In the genomic region with DNA sequence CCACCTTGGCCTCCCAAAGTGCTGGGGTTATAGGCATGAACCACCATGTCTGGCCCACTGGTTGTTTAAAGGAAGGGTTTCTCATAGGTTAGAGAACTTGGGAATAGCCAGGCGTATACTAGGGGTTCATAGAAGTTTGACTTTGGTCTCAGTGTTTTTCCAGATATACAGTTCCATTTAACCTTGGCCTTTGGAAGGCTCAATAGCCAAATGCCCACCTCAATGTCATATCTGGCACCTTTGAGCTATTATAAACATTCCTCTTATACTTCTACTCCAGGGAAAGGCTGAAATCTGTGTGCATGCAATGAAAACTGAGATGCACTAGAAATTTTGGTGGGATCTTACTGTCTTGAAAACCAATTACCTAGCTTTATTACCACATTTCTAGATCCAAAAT, we compare ENCODE assay signal across 12 cellular contexts. TPM values are rescaled to one million over a fixed set of nuclear protein-coding genes. Genes with fewer than 3 reads are reported as not detected.
"Had no signal": no experiment of that assay in that cellular context is flagged by ENCODE, and none has a peak within 500 bp of the region (broad histone marks: within the 10 kb centered on the region; RNA-seq: fewer than 3 reads in every experiment).

No MANE protein-coding gene starts in this region.

- DNase-seq: GM23248, GOT3, H7, H9, HCEC 1CT, HFFc6 had no signal

- H2AFZ ChIP-seq: GM23248, GM23338 had no signal

- H3K4me2 ChIP-seq: GM23338 had no signal

- FAIRE-seq: H1, H54 had no signal

- H3K9me3 ChIP-seq: HAP-1 had no signal

- H3K4me3 ChIP-seq: GM23248, GM23338, HAP-1 had no signal

- H3K9ac ChIP-seq: GM23248 had no signal

- ATAC-seq: GM23338, HCT116 had no signal

- H3K27ac ChIP-seq: GM23248 had no signal

- H3K36me3 ChIP-seq: HAP-1 had no signal

RNA-seq across cellular contexts. Expression of gene PROM1, which starts 47.5 kb away (rescaled TPM):
- total RNA-seq: GM23248, H4 had no signal
- polyA plus RNA-seq: GM23248 had no signal
